1 cellular context compared by ENCODE assay signal in the genomic region with DNA sequence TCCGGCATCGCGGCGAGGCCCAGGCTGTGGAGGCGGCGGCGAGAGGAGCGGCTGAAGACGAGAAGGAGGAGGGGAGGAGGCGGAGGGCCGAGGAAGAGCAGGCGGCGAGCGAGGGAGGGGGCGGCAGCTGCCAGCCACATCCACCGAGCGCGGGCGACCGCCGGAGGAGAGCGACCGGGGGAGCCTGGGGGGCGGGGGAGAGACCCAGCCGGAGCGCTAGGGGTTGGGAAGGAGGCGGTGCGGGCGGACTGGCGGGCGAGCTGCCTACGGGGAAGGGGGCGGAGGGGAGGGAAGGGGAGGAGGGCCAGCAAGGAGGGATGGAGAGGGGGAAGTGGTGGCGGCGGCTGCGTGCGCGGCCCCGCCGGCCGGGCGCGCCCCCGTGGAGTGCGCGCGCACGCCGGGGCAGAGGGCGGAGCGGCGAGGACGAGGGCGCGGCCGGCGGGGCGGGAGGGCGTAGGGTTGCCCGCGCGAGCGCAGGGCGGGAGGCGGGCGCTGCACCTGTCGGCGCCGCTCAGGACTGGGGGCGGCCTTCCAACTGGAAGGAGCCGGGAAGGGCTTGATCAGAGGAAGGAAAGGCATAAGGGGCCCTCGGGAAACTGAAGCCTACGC.
TF ChIP-seq lines count a peak whose summit lies in the region.

No MANE protein-coding gene starts in this region.

TF ChIP-seq in HepG2, 621 proteins besides CTCF, POLR2A, EP300 and RAD21 (continued from another document):
- TF ChIP-seq, protein P1, sequence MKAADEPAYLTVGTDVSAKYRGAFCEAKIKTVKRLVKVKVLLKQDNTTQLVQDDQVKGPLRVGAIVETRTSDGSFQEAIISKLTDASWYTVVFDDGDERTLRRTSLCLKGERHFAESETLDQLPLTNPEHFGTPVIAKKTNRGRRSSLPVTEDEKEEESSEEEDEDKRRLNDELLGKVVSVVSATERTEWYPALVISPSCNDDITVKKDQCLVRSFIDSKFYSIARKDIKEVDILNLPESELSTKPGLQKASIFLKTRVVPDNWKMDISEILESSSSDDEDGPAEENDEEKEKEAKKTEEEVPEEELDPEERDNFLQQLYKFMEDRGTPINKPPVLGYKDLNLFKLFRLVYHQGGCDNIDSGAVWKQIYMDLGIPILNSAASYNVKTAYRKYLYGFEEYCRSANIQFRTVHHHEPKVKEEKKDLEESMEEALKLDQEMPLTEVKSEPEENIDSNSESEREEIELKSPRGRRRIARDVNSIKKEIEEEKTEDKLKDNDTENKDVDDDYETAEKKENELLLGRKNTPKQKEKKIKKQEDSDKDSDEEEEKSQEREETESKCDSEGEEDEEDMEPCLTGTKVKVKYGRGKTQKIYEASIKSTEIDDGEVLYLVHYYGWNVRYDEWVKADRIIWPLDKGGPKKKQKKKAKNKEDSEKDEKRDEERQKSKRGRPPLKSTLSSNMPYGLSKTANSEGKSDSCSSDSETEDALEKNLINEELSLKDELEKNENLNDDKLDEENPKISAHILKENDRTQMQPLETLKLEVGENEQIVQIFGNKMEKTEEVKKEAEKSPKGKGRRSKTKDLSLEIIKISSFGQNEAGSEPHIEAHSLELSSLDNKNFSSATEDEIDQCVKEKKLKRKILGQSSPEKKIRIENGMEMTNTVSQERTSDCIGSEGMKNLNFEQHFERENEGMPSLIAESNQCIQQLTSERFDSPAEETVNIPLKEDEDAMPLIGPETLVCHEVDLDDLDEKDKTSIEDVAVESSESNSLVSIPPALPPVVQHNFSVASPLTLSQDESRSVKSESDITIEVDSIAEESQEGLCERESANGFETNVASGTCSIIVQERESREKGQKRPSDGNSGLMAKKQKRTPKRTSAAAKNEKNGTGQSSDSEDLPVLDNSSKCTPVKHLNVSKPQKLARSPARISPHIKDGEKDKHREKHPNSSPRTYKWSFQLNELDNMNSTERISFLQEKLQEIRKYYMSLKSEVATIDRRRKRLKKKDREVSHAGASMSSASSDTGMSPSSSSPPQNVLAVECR (CRISPR knock-in tag; IDR thresholded peaks at IDR 0.05; ENCODE audit: borderline replicate concordance), result peak; percentile 16; the same call in 1 of the 2 replicates
- TF ChIP-seq, protein P2, sequence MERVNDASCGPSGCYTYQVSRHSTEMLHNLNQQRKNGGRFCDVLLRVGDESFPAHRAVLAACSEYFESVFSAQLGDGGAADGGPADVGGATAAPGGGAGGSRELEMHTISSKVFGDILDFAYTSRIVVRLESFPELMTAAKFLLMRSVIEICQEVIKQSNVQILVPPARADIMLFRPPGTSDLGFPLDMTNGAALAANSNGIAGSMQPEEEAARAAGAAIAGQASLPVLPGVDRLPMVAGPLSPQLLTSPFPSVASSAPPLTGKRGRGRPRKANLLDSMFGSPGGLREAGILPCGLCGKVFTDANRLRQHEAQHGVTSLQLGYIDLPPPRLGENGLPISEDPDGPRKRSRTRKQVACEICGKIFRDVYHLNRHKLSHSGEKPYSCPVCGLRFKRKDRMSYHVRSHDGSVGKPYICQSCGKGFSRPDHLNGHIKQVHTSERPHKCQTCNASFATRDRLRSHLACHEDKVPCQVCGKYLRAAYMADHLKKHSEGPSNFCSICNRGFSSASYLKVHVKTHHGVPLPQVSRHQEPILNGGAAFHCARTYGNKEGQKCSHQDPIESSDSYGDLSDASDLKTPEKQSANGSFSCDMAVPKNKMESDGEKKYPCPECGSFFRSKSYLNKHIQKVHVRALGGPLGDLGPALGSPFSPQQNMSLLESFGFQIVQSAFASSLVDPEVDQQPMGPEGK (CRISPR knock-in tag; IDR thresholded peaks at IDR 0.05), result 0 out of 2 replicates have a peak, but pooled peaks have one; percentile 10
- TF ChIP-seq, protein P3, sequence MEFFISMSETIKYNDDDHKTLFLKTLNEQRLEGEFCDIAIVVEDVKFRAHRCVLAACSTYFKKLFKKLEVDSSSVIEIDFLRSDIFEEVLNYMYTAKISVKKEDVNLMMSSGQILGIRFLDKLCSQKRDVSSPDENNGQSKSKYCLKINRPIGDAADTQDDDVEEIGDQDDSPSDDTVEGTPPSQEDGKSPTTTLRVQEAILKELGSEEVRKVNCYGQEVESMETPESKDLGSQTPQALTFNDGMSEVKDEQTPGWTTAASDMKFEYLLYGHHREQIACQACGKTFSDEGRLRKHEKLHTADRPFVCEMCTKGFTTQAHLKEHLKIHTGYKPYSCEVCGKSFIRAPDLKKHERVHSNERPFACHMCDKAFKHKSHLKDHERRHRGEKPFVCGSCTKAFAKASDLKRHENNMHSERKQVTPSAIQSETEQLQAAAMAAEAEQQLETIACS (CRISPR knock-in tag; IDR thresholded peaks at IDR 0.05), result peak; percentile 90
- TF ChIP-seq, protein P4, sequence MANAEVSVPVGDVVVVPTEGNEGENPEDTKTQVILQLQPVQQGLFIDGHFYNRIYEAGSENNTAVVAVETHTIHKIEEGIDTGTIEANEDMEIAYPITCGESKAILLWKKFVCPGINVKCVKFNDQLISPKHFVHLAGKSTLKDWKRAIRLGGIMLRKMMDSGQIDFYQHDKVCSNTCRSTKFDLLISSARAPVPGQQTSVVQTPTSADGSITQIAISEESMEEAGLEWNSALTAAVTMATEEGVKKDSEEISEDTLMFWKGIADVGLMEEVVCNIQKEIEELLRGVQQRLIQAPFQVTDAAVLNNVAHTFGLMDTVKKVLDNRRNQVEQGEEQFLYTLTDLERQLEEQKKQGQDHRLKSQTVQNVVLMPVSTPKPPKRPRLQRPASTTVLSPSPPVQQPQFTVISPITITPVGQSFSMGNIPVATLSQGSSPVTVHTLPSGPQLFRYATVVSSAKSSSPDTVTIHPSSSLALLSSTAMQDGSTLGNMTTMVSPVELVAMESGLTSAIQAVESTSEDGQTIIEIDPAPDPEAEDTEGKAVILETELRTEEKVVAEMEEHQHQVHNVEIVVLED (CRISPR knock-in tag; IDR thresholded peaks at IDR 0.05; ENCODE audit: borderline replicate concordance), result peak; percentile 48
- TF ChIP-seq KLF16 (CRISPR knock-in tag; IDR thresholded peaks at IDR 0.05) (0 out of 4 replicates have a peak, but pooled peaks of 1 of the 2 experiments have one; percentile 33), ZNF543 (CRISPR knock-in tag; IDR thresholded peaks at IDR 0.05) (peak; percentile 50; the same call in 1 of the 2 replicates), ZNF263 (CRISPR knock-in tag; IDR thresholded peaks at IDR 0.05) (peak; percentile 65), ELF3 (CRISPR knock-in tag; IDR thresholded peaks at IDR 0.05) (peak; percentile 14; the same call in 1 of the 2 replicates), SP5 (CRISPR knock-in tag; IDR thresholded peaks at IDR 0.05; ENCODE audit: borderline replicate concordance, low read depth) (peak; percentile 58), SAP130 (CRISPR knock-in tag; IDR thresholded peaks at IDR 0.05; ENCODE audit: low read depth) (peak; percentile 42; the same call in 1 of the 2 replicates)
- TF ChIP-seq, protein P5, sequence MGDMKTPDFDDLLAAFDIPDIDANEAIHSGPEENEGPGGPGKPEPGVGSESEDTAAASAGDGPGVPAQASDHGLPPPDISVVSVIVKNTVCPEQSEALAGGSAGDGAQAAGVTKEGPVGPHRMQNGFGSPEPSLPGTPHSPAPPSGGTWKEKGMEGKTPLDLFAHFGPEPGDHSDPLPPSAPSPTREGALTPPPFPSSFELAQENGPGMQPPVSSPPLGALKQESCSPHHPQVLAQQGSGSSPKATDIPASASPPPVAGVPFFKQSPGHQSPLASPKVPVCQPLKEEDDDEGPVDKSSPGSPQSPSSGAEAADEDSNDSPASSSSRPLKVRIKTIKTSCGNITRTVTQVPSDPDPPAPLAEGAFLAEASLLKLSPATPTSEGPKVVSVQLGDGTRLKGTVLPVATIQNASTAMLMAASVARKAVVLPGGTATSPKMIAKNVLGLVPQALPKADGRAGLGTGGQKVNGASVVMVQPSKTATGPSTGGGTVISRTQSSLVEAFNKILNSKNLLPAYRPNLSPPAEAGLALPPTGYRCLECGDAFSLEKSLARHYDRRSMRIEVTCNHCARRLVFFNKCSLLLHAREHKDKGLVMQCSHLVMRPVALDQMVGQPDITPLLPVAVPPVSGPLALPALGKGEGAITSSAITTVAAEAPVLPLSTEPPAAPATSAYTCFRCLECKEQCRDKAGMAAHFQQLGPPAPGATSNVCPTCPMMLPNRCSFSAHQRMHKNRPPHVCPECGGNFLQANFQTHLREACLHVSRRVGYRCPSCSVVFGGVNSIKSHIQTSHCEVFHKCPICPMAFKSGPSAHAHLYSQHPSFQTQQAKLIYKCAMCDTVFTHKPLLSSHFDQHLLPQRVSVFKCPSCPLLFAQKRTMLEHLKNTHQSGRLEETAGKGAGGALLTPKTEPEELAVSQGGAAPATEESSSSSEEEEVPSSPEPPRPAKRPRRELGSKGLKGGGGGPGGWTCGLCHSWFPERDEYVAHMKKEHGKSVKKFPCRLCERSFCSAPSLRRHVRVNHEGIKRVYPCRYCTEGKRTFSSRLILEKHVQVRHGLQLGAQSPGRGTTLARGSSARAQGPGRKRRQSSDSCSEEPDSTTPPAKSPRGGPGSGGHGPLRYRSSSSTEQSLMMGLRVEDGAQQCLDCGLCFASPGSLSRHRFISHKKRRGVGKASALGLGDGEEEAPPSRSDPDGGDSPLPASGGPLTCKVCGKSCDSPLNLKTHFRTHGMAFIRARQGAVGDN (CRISPR knock-in tag; IDR thresholded peaks at IDR 0.05), result peak; percentile 52
- TF ChIP-seq, protein P6, sequence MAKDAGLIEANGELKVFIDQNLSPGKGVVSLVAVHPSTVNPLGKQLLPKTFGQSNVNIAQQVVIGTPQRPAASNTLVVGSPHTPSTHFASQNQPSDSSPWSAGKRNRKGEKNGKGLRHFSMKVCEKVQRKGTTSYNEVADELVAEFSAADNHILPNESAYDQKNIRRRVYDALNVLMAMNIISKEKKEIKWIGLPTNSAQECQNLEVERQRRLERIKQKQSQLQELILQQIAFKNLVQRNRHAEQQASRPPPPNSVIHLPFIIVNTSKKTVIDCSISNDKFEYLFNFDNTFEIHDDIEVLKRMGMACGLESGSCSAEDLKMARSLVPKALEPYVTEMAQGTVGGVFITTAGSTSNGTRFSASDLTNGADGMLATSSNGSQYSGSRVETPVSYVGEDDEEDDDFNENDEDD (CRISPR knock-in tag; IDR thresholded peaks at IDR 0.05; ENCODE audit: borderline replicate concordance), result peak; percentile 55; the same call in 1 of the 2 replicates
- TF ChIP-seq, protein P7, sequence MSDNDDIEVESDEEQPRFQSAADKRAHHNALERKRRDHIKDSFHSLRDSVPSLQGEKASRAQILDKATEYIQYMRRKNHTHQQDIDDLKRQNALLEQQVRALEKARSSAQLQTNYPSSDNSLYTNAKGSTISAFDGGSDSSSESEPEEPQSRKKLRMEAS (IDR thresholded peaks at IDR 0.05), result peak; percentile 24; the same call in 1 of the 2 replicates
- TF ChIP-seq, protein P8, sequence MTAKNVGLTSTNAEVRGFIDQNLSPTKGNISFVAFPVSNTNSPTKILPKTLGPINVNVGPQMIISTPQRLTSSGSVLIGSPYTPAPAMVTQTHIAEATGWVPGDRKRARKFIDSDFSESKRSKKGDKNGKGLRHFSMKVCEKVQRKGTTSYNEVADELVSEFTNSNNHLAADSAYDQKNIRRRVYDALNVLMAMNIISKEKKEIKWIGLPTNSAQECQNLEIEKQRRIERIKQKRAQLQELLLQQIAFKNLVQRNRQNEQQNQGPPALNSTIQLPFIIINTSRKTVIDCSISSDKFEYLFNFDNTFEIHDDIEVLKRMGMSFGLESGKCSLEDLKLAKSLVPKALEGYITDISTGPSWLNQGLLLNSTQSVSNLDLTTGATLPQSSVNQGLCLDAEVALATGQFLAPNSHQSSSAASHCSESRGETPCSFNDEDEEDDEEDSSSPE (CRISPR knock-in tag; IDR thresholded peaks at IDR 0.05), result 0 out of 2 replicates have a peak, but pooled peaks have one; percentile 36
- TF ChIP-seq, protein P9, sequence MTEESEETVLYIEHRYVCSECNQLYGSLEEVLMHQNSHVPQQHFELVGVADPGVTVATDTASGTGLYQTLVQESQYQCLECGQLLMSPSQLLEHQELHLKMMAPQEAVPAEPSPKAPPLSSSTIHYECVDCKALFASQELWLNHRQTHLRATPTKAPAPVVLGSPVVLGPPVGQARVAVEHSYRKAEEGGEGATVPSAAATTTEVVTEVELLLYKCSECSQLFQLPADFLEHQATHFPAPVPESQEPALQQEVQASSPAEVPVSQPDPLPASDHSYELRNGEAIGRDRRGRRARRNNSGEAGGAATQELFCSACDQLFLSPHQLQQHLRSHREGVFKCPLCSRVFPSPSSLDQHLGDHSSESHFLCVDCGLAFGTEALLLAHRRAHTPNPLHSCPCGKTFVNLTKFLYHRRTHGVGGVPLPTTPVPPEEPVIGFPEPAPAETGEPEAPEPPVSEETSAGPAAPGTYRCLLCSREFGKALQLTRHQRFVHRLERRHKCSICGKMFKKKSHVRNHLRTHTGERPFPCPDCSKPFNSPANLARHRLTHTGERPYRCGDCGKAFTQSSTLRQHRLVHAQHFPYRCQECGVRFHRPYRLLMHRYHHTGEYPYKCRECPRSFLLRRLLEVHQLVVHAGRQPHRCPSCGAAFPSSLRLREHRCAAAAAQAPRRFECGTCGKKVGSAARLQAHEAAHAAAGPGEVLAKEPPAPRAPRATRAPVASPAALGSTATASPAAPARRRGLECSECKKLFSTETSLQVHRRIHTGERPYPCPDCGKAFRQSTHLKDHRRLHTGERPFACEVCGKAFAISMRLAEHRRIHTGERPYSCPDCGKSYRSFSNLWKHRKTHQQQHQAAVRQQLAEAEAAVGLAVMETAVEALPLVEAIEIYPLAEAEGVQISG (CRISPR knock-in tag; IDR thresholded peaks at IDR 0.05), result 0 out of 2 replicates have a peak, but pooled peaks have one; percentile 33
- TF ChIP-seq, protein P10, sequence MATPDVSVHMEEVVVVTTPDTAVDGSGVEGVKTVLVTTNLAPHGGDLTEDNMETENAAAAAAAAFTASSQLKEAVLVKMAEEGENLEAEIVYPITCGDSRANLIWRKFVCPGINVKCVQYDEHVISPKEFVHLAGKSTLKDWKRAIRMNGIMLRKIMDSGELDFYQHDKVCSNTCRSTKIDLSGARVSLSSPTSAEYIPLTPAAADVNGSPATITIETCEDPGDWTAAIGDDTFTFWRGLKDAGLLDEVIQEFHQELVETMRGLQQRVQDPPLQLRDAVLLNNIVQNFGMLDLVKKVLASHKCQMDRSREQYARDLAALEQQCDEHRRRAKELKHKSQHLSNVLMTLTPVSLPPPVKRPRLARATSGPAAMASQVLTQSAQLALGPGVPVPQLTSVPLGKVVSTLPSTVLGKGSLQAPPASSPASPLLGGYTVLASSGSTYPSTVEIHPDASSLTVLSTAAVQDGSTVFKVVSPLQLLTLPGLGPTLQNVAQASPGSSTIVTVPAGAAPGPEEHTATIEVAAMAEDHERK (CRISPR knock-in tag; IDR thresholded peaks at IDR 0.05; ENCODE audit: low read depth), result peak; percentile 63; the same call in 1 of the 2 replicates
TF ChIP-seq in HepG2: peak in this region for 17; not testable (repeated sequence) for 604.
